Comparison of ENCODE assay signal across 1 cellular context in genomic region chr1:241998412-241998921, GRCh38.
TF ChIP-seq lines count a peak whose summit lies in the region.

No MANE protein-coding gene starts in this region.

TF ChIP-seq in WTC11, 78 proteins besides CTCF, POLR2A, EP300 and RAD21 (continued from another document):
- TF ChIP-seq, protein P1, sequence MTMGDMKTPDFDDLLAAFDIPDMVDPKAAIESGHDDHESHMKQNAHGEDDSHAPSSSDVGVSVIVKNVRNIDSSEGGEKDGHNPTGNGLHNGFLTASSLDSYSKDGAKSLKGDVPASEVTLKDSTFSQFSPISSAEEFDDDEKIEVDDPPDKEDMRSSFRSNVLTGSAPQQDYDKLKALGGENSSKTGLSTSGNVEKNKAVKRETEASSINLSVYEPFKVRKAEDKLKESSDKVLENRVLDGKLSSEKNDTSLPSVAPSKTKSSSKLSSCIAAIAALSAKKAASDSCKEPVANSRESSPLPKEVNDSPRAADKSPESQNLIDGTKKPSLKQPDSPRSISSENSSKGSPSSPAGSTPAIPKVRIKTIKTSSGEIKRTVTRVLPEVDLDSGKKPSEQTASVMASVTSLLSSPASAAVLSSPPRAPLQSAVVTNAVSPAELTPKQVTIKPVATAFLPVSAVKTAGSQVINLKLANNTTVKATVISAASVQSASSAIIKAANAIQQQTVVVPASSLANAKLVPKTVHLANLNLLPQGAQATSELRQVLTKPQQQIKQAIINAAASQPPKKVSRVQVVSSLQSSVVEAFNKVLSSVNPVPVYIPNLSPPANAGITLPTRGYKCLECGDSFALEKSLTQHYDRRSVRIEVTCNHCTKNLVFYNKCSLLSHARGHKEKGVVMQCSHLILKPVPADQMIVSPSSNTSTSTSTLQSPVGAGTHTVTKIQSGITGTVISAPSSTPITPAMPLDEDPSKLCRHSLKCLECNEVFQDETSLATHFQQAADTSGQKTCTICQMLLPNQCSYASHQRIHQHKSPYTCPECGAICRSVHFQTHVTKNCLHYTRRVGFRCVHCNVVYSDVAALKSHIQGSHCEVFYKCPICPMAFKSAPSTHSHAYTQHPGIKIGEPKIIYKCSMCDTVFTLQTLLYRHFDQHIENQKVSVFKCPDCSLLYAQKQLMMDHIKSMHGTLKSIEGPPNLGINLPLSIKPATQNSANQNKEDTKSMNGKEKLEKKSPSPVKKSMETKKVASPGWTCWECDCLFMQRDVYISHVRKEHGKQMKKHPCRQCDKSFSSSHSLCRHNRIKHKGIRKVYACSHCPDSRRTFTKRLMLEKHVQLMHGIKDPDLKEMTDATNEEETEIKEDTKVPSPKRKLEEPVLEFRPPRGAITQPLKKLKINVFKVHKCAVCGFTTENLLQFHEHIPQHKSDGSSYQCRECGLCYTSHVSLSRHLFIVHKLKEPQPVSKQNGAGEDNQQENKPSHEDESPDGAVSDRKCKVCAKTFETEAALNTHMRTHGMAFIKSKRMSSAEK (CRISPR knock-in tag; IDR thresholded peaks at IDR 0.05; ENCODE audit: borderline replicate concordance), result no peak
- TF ChIP-seq E2F4 (CRISPR knock-in tag; IDR thresholded peaks at IDR 0.05; ENCODE audit: borderline replicate concordance, low read depth) (no peak), CBFB (CRISPR knock-in tag; IDR thresholded peaks at IDR 0.05; ENCODE audit: low read depth) (no peak)
TF ChIP-seq in WTC11: peak in this region for 1.
